Comparison of ENCODE assay signal across 29 cellular contexts in the genomic region with DNA sequence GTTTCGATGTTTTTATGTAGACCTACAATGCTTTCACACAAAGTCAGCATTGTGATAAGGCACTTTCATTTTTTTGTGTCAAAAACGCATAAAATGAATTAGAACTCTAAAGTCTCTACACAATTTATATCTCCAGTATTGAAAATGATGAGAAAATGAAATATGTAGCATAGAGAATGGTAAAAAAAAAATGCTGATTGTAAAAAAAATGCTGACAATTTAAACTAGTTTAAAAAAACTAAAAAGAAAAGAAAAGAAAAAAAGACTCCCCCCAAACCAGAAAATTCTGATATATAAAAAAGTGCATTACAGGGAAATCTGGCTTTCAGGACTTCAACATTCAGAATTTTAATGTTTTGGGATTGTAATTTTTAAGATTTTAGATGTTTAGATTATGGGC.
"Had no signal": no experiment of that assay in that cellular context is flagged by ENCODE, and none has a peak within 500 bp of the region (broad histone marks: within the 10 kb centered on the region; RNA-seq: fewer than 3 reads in every experiment).

No MANE protein-coding gene starts in this region.

- H3K4me1 Mint-ChIP-seq: endodermal cell had no signal

- H3K36me3 ChIP-seq: colonic mucosa, esophagus muscularis mucosa, esophagus squamous epithelium, gastrocnemius medialis, gastroesophageal sphincter, heart left ventricle, heart right ventricle had no signal

- H3K9me3 ChIP-seq: colonic mucosa, esophagus muscularis mucosa, esophagus squamous epithelium, gastrocnemius medialis, gastroesophageal sphincter, heart left ventricle, heart right ventricle had no signal

- H3K4me1 ChIP-seq: colonic mucosa, esophagus muscularis mucosa, esophagus squamous epithelium, foreskin keratinocyte, gastrocnemius medialis, gastroesophageal sphincter had no signal

- DNase-seq: colonic mucosa; cortex of kidney; dermis blood vessel endothelial cell; dorsolateral prefrontal cortex; effector CD4-positive, alpha-beta T cell; effector CD8-positive, alpha-beta T cell; effector memory CD4-positive, alpha-beta T cell; effector memory CD8-positive, alpha-beta T cell; endodermal cell; erythroblast; esophagus squamous epithelium; foreskin fibroblast; foreskin keratinocyte; foreskin melanocyte; gastrocnemius medialis; glutamatergic neuron; head of caudate nucleus; heart left ventricle; heart right ventricle had no signal

- H3K9me3 Mint-ChIP-seq: dendritic cell treated with granulocyte-macrophage colony-stimulating factor and Interleukin-4, amounts not matched to agents 40 ng/mL and 50 ng/mL, for 4 days; effector memory CD8-positive, alpha-beta T cell; endodermal cell had no signal

- H3K4me3 Mint-ChIP-seq: dendritic cell treated with granulocyte-macrophage colony-stimulating factor and Interleukin-4, amounts not matched to agents 40 ng/mL and 50 ng/mL, for 4 days; effector memory CD8-positive, alpha-beta T cell; endodermal cell had no signal

- H3K27me3 ChIP-seq: colonic mucosa, esophagus muscularis mucosa, esophagus squamous epithelium, gastrocnemius medialis, gastroesophageal sphincter, heart left ventricle, heart right ventricle had no signal

- FAIRE-seq: colon, endometrium, endothelial cell of umbilical vein, frontal cortex had no signal

- H3K27ac Mint-ChIP-seq: dendritic cell treated with granulocyte-macrophage colony-stimulating factor and Interleukin-4, amounts not matched to agents 40 ng/mL and 50 ng/mL, for 4 days; effector memory CD8-positive, alpha-beta T cell; endodermal cell had no signal

- H3K4me3 ChIP-seq: colonic mucosa, coronary artery, dorsolateral prefrontal cortex, esophagus muscularis mucosa, esophagus squamous epithelium, gastrocnemius medialis, gastroesophageal sphincter, heart left ventricle, heart right ventricle had no signal

- H3K27ac ChIP-seq: colonic mucosa, coronary artery, dorsolateral prefrontal cortex, epithelial cell of prostate, esophagus muscularis mucosa, esophagus squamous epithelium, foreskin keratinocyte, gastrocnemius medialis, gastroesophageal sphincter, heart left ventricle, heart right ventricle had no signal

- H3K27me3 Mint-ChIP-seq: dendritic cell treated with granulocyte-macrophage colony-stimulating factor and Interleukin-4, amounts not matched to agents 40 ng/mL and 50 ng/mL, for 4 days; effector memory CD8-positive, alpha-beta T cell had no signal

- ATAC-seq: effector memory CD8-positive, alpha-beta T cell; esophagus mucosa; foreskin keratinocyte; gastrocnemius medialis; gastroesophageal sphincter; heart left ventricle; heart right ventricle had no signal
